ENCODE assay signal across 1 cellular context in the genomic region with DNA sequence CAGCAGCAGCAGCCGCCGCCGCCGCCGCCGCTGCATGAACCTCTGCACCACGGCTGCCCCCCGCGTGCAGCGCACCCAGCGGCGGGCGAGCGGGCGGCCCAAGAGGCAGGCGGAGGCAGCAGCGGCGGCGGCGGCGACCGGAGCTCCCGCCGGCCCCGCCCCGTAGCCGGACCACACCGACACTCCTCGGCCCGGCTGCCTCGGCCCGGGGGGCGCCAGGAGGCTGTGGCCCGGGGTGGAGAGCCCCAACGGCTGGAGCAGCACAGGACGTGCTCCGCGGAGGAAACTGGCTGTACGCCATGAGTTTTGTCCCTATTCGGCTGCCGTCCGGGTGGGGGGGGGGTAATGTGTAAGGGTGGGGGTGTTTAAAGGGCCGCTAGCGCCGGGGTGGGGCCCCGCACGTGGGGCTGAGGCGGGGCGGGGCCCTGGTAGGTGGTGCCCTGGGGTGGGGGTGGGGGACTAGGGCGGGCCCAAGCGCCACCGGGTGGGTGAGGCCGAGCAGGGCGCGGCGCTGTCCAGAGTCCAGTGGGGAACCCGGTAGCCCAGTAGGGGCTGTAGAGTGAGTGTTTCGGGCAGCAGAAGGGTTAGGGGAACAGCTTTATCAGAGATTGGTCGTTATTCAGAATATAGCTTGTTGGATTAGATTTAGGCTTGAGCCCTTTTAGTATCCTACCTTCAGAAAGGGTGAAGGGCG.
TF ChIP-seq lines count a peak whose summit lies in the region.

A gene with protein sequence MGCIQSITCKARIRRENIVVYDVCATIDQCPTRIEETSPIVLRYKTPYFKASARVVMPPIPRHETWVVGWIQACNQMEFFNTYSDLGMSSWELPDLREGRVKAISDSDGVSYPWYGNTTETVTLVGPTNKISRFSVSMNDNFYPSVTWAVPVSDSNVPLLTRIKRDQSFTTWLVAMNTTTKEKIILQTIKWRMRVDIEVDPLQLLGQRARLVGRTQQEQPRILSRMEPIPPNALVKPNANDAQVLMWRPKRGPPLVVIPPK (minus strand): TSS at position 301 of the 694 bp plus-strand sequence. CDS start 753 bp downstream, outside the sequence.

TF ChIP-seq in HEK293, 187 proteins besides CTCF, POLR2A, EP300 and RAD21 (continued from another document and continues in another):
- TF ChIP-seq KLF7 (tag by site-specific recombination; IDR thresholded peaks at IDR 0.05; ENCODE audit: borderline replicate concordance) (peak; percentile 39; the same call in 1 of the 2 replicates), ZNF585B (tag by site-specific recombination; IDR thresholded peaks at IDR 0.05) (no peak), KLF9 (tag by site-specific recombination; IDR thresholded peaks at IDR 0.05; ENCODE audit: low read depth) (peak; percentile 50; the same call in 1 of the 2 replicates), ZNF596 (tag by site-specific recombination; IDR thresholded peaks at IDR 0.05) (no peak), ZNF140 (tag by site-specific recombination; IDR thresholded peaks at IDR 0.05) (no peak), MEIS1 (CRISPR knock-in tag; IDR thresholded peaks at IDR 0.05; ENCODE audit: borderline replicate concordance) (no peak), ZNF560 (tag by site-specific recombination; IDR thresholded peaks at IDR 0.05; ENCODE audit: borderline replicate concordance) (no peak), ZNF555 (tag by site-specific recombination; conservative IDR thresholded peaks at IDR 0.05) (no peak), ZNF521 (tag by site-specific recombination; IDR thresholded peaks at IDR 0.05) (no peak), TRIM28 (IDR thresholded peaks at IDR 0.05; ENCODE audit: borderline replicate concordance, low read length) (no peak), ZNF175 (tag by site-specific recombination; IDR thresholded peaks at IDR 0.05) (no peak), BCL11B (tag by site-specific recombination; IDR thresholded peaks at IDR 0.05; ENCODE audit: low read depth) (no peak), ZNF792 (tag by site-specific recombination; IDR thresholded peaks at IDR 0.05) (no peak), SETDB1 (IDR thresholded peaks at IDR 0.05; ENCODE audit: insufficient read length, low read length) (no peak), ZBTB8A (tag by site-specific recombination; IDR thresholded peaks at IDR 0.05) (0 out of 2 replicates have a peak, but pooled peaks have one; percentile 32), ZNF660 (tag by site-specific recombination; IDR thresholded peaks at IDR 0.05) (no peak), ZFP69B (tag by site-specific recombination; IDR thresholded peaks at IDR 0.05) (peak; percentile 75), ZNF629 (tag by site-specific recombination; IDR thresholded peaks at IDR 0.05) (no peak), SP3 (tag by site-specific recombination; IDR thresholded peaks at IDR 0.05) (peak; percentile 48; the same call in 1 of the 2 replicates), ZNF223 (tag by site-specific recombination; IDR thresholded peaks at IDR 0.05) (no peak), ZNF76 (tag by site-specific recombination; IDR thresholded peaks at IDR 0.05; ENCODE audit: borderline replicate concordance, low read depth) (no peak), ZNF837 (tag by site-specific recombination; IDR thresholded peaks at IDR 0.05) (no peak), ZNF2 (tag by site-specific recombination; IDR thresholded peaks at IDR 0.05) (no peak), ZNF121 (tag by site-specific recombination; IDR thresholded peaks at IDR 0.05) (no peak)
- TF ChIP-seq, protein P1, sequence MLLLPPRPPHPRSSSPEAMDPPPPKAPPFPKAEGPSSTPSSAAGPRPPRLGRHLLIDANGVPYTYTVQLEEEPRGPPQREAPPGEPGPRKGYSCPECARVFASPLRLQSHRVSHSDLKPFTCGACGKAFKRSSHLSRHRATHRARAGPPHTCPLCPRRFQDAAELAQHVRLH (tag by site-specific recombination; IDR thresholded peaks at IDR 0.05) = no peak
- TF ChIP-seq, protein P2, sequence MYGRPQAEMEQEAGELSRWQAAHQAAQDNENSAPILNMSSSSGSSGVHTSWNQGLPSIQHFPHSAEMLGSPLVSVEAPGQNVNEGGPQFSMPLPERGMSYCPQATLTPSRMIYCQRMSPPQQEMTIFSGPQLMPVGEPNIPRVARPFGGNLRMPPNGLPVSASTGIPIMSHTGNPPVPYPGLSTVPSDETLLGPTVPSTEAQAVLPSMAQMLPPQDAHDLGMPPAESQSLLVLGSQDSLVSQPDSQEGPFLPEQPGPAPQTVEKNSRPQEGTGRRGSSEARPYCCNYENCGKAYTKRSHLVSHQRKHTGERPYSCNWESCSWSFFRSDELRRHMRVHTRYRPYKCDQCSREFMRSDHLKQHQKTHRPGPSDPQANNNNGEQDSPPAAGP (tag by site-specific recombination; IDR thresholded peaks at IDR 0.05) = peak; percentile 30; the same call in 1 of the 2 replicates
- TF ChIP-seq, protein P3, sequence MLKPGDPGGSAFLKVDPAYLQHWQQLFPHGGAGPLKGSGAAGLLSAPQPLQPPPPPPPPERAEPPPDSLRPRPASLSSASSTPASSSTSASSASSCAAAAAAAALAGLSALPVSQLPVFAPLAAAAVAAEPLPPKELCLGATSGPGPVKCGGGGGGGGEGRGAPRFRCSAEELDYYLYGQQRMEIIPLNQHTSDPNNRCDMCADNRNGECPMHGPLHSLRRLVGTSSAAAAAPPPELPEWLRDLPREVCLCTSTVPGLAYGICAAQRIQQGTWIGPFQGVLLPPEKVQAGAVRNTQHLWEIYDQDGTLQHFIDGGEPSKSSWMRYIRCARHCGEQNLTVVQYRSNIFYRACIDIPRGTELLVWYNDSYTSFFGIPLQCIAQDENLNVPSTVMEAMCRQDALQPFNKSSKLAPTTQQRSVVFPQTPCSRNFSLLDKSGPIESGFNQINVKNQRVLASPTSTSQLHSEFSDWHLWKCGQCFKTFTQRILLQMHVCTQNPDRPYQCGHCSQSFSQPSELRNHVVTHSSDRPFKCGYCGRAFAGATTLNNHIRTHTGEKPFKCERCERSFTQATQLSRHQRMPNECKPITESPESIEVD (tag by site-specific recombination; IDR thresholded peaks at IDR 0.05) = no peak
- TF ChIP-seq, protein P4, sequence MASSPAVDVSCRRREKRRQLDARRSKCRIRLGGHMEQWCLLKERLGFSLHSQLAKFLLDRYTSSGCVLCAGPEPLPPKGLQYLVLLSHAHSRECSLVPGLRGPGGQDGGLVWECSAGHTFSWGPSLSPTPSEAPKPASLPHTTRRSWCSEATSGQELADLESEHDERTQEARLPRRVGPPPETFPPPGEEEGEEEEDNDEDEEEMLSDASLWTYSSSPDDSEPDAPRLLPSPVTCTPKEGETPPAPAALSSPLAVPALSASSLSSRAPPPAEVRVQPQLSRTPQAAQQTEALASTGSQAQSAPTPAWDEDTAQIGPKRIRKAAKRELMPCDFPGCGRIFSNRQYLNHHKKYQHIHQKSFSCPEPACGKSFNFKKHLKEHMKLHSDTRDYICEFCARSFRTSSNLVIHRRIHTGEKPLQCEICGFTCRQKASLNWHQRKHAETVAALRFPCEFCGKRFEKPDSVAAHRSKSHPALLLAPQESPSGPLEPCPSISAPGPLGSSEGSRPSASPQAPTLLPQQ (tag by site-specific recombination; IDR thresholded peaks at IDR 0.05) = peak; percentile 95
- TF ChIP-seq, protein P5, sequence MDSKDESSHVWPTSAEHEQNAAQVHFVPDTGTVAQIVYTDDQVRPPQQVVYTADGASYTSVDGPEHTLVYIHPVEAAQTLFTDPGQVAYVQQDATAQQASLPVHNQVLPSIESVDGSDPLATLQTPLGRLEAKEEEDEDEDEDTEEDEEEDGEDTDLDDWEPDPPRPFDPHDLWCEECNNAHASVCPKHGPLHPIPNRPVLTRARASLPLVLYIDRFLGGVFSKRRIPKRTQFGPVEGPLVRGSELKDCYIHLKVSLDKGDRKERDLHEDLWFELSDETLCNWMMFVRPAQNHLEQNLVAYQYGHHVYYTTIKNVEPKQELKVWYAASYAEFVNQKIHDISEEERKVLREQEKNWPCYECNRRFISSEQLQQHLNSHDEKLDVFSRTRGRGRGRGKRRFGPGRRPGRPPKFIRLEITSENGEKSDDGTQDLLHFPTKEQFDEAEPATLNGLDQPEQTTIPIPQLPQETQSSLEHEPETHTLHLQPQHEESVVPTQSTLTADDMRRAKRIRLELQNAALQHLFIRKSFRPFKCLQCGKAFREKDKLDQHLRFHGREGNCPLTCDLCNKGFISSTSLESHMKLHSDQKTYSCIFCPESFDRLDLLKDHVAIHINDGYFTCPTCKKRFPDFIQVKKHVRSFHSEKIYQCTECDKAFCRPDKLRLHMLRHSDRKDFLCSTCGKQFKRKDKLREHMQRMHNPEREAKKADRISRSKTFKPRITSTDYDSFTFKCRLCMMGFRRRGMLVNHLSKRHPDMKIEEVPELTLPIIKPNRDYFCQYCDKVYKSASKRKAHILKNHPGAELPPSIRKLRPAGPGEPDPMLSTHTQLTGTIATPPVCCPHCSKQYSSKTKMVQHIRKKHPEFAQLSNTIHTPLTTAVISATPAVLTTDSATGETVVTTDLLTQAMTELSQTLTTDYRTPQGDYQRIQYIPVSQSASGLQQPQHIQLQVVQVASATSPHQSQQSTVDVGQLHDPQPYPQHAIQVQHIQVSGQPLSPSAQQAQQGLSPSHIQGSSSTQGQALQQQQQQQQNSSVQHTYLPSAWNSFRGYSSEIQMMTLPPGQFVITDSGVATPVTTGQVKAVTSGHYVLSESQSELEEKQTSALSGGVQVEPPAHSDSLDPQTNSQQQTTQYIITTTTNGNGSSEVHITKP (tag by site-specific recombination; IDR thresholded peaks at IDR 0.05) = peak; percentile 80
- TF ChIP-seq, protein P6, sequence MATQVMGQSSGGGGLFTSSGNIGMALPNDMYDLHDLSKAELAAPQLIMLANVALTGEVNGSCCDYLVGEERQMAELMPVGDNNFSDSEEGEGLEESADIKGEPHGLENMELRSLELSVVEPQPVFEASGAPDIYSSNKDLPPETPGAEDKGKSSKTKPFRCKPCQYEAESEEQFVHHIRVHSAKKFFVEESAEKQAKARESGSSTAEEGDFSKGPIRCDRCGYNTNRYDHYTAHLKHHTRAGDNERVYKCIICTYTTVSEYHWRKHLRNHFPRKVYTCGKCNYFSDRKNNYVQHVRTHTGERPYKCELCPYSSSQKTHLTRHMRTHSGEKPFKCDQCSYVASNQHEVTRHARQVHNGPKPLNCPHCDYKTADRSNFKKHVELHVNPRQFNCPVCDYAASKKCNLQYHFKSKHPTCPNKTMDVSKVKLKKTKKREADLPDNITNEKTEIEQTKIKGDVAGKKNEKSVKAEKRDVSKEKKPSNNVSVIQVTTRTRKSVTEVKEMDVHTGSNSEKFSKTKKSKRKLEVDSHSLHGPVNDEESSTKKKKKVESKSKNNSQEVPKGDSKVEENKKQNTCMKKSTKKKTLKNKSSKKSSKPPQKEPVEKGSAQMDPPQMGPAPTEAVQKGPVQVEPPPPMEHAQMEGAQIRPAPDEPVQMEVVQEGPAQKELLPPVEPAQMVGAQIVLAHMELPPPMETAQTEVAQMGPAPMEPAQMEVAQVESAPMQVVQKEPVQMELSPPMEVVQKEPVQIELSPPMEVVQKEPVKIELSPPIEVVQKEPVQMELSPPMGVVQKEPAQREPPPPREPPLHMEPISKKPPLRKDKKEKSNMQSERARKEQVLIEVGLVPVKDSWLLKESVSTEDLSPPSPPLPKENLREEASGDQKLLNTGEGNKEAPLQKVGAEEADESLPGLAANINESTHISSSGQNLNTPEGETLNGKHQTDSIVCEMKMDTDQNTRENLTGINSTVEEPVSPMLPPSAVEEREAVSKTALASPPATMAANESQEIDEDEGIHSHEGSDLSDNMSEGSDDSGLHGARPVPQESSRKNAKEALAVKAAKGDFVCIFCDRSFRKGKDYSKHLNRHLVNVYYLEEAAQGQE (tag by site-specific recombination; IDR thresholded peaks at IDR 0.05) = peak; percentile 89
- TF ChIP-seq, protein P7, sequence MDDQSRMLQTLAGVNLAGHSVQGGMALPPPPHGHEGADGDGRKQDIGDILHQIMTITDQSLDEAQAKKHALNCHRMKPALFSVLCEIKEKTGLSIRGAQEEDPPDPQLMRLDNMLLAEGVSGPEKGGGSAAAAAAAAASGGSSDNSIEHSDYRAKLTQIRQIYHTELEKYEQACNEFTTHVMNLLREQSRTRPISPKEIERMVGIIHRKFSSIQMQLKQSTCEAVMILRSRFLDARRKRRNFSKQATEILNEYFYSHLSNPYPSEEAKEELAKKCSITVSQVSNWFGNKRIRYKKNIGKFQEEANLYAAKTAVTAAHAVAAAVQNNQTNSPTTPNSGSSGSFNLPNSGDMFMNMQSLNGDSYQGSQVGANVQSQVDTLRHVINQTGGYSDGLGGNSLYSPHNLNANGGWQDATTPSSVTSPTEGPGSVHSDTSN (CRISPR knock-in tag; IDR thresholded peaks at IDR 0.05) = no peak
- TF ChIP-seq, protein P8, sequence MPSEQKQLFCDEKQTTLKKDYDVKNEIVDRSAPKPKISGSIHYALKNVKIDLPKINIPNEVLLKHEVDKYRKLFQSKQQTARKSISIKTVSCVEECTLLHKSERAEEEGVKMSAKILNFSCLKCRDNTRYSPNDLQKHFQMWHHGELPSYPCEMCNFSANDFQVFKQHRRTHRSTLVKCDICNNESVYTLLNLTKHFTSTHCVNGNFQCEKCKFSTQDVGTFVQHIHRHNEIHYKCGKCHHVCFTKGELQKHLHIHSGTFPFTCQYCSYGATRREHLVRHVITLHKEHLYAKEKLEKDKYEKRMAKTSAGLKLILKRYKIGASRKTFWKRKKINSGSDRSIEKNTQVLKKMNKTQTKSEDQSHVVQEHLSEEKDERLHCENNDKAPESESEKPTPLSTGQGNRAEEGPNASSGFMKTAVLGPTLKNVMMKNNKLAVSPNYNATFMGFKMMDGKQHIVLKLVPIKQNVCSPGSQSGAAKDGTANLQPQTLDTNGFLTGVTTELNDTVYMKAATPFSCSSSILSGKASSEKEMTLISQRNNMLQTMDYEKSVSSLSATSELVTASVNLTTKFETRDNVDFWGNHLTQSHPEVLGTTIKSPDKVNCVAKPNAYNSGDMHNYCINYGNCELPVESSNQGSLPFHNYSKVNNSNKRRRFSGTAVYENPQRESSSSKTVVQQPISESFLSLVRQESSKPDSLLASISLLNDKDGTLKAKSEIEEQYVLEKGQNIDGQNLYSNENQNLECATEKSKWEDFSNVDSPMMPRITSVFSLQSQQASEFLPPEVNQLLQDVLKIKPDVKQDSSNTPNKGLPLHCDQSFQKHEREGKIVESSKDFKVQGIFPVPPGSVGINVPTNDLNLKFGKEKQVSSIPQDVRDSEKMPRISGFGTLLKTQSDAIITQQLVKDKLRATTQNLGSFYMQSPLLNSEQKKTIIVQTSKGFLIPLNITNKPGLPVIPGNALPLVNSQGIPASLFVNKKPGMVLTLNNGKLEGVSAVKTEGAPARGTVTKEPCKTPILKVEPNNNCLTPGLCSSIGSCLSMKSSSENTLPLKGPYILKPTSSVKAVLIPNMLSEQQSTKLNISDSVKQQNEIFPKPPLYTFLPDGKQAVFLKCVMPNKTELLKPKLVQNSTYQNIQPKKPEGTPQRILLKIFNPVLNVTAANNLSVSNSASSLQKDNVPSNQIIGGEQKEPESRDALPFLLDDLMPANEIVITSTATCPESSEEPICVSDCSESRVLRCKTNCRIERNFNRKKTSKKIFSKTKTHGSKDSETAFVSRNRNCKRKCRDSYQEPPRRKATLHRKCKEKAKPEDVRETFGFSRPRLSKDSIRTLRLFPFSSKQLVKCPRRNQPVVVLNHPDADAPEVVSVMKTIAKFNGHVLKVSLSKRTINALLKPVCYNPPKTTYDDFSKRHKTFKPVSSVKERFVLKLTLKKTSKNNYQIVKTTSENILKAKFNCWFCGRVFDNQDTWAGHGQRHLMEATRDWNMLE (tag by site-specific recombination; conservative IDR thresholded peaks at IDR 0.05; ENCODE audit: low read depth) = no peak
- TF ChIP-seq, protein P9, sequence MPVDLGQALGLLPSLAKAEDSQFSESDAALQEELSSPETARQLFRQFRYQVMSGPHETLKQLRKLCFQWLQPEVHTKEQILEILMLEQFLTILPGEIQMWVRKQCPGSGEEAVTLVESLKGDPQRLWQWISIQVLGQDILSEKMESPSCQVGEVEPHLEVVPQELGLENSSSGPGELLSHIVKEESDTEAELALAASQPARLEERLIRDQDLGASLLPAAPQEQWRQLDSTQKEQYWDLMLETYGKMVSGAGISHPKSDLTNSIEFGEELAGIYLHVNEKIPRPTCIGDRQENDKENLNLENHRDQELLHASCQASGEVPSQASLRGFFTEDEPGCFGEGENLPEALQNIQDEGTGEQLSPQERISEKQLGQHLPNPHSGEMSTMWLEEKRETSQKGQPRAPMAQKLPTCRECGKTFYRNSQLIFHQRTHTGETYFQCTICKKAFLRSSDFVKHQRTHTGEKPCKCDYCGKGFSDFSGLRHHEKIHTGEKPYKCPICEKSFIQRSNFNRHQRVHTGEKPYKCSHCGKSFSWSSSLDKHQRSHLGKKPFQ (tag by site-specific recombination; IDR thresholded peaks at IDR 0.05) = no peak
